In the genomic region with DNA sequence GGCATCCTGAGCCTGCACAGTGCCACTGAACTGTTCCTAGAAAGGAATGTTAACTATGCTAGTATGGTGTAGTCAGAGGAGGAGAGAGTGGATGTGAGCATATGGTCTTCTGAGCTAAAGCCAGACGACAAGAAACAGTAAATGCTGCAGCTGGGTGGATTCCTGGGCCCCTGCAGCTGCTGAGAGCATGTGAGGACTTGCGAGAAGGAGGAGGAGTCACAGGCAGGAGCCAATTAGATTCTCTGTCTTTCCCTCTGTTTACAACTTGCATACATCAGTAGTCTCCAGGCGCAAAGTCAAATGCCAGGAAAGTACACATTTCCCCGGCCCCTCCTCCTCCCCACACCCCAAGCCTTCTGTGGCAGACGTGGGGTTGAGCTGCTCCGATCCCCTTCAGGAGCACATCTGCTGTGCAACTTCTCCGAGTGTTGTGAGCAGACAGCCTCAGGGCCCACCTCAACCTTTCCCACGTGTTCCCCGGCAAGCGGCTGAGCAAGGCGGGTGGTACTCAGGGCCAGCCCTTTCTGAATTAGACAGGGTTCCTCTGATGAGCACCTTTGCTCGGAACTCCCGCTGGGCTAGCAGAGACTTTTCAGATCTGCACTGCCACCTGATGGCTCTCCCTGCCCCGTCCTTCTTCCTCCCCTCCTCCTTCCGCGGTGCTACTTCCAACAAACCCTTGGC, we compare ENCODE assay signal across 8 cellular contexts.
DNase-seq lines count a peak whose midpoint lies in the region; ATAC-seq and TF ChIP-seq lines count a peak whose summit lies in the region.

No MANE protein-coding gene starts in this region.

- TF ChIP-seq CTCF in HFF-Myc (IDR thresholded peaks at IDR 0.05; ENCODE audit: low read depth, low read length, missing control alignments) = no peak

- peaks cover 3% of the 10 kb centered on the region for H3K4me1 ChIP-seq in right cardiac atrium (ENCODE audit: control insufficient read depth, insufficient read depth, low read length)

- intact Hi-C loops in right cardiac atrium (cut with DNase I) (no loop called here), sciatic nerve (cut with DNase I) (no loop called here)

- no peaks in the 10 kb centered on the region for H3K9me3 Mint-ChIP-seq in activated naive CD8-positive, alpha-beta T cell treated with anti-CD3 and anti-CD28 coated beads for 36 hours

- DNase-seq in D341Med (ENCODE audit: low spot score) (peak; percentile 30), HFF-Myc (ENCODE audit: extremely low read depth, low read depth) (peak; percentile 74), NCI-H748 treated with DMSO at 0.1 percent for 48 hours (lab: John Stamatoyannopoulos, UW) (peak; percentile 43), right cardiac atrium (peak in 1 of 3 donors; percentile 55), sciatic nerve (ENCODE audit: low spot score) (no peak)
- peak; percentile 24 for DNase-seq in activated naive CD8-positive, alpha-beta T cell treated with anti-CD3 and anti-CD28 coated beads for 36 hours

- H3K27me3 Mint-ChIP-seq in activated naive CD8-positive, alpha-beta T cell treated with anti-CD3 and anti-CD28 coated beads for 36 hours = peaks cover 7% of the 10 kb centered on the region

- peak overlapping the region; percentile 53 for H3K4me3 Mint-ChIP-seq in activated naive CD8-positive, alpha-beta T cell treated with anti-CD3 and anti-CD28 coated beads for 36 hours

- peaks cover 27% of the 10 kb centered on the region for H3K4me1 Mint-ChIP-seq in activated naive CD8-positive, alpha-beta T cell treated with anti-CD3 and anti-CD28 coated beads for 36 hours

- no peak overlapping the region for H3K27ac ChIP-seq in right cardiac atrium (ENCODE audit: low read length)

- no peak overlapping the region for H3K4me3 ChIP-seq in HFF-Myc (replicated peaks; ENCODE audit: low read depth, low read length)
- H3K4me3 ChIP-seq in right cardiac atrium (ENCODE audit: low read length) = no peak overlapping the region

- no peaks in the 10 kb centered on the region for H3K27me3 ChIP-seq in right cardiac atrium (ENCODE audit: control insufficient read depth, insufficient read depth)

- H3K9me3 ChIP-seq in right cardiac atrium (ENCODE audit: control insufficient read depth, low read length) = no peaks in the 10 kb centered on the region

- 19% methylated on average over 16 of the region's 16 CpGs for WGBS in right cardiac atrium

- H3K27ac Mint-ChIP-seq in activated naive CD8-positive, alpha-beta T cell treated with anti-CD3 and anti-CD28 coated beads for 36 hours = peak overlapping the region; percentile 43

- no peaks in the 10 kb centered on the region for H3K36me3 Mint-ChIP-seq in activated naive CD8-positive, alpha-beta T cell treated with anti-CD3 and anti-CD28 coated beads for 36 hours

- peak; percentile 28 to 34 for ATAC-seq in right cardiac atrium
- ATAC-seq in sciatic nerve = peak; percentile 57
- ATAC-seq in GM21723 (IDR thresholded peaks at IDR 0.05; ENCODE audit: unreplicated experiment) = no peak
- ATAC-seq in HG03025 (IDR thresholded peaks at IDR 0.05; ENCODE audit: low FRiP score, unreplicated experiment) = no peak

Comparison
In these comparisons a context has a peak if more than half of its experiments do, and no peak if none do; other contexts are left out.
1. ATAC-seq: peak in right cardiac atrium (2 of 2) and sciatic nerve (single experiment); none in GM21723 (single experiment) and HG03025 (single experiment).